In the genomic region with DNA sequence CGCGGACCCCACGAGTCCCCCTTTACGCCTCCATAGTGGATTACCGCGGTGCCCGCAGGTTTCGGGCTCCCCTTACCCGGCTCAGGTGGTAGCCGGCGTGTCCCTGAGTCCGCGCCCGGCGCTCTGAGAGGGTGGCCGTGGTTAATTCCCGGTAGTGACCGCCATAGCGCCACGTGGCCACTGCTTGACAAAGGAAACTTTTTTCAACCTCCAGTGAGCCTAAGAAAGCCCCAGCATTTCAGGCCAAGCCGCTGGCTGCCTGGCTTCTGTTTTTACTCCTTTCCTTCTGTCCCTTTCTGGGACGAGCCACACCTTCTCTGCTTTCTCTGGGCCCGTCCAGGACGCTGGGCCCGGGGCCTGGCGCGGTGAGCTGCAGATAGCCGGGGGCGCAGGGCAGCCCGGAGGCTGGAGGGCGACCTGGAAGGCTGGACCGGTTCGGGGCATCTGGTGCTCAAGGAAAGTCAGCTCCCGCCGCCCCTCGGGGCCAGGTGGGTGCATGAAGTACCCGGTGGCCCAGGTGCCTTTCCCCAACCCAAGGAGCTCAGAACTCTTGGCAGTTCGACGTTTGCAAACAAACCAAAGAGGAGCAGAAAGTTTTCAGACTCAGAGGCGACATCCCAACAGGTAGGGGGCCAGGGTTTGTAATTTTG, we compare ENCODE assay signal across 8 cellular contexts. TPM values are rescaled to one million over a fixed set of nuclear protein-coding genes. Genes with fewer than 3 reads are reported as not detected.
A peak's percentile ranks its signal among the peaks of the same experiment; 100 is the strongest.
DNase-seq lines count a peak whose midpoint lies in the region; ATAC-seq and TF ChIP-seq lines count a peak whose summit lies in the region.

No MANE protein-coding gene starts in this region.

- peak; percentile 24 for DNase-seq in DMS53 treated with DMSO at 0.1 percent for 48 hours (lab: John Stamatoyannopoulos, UW; ENCODE audit: unreplicated experiment)
- DNase-seq in SHP77 treated with DMSO at 0.1 percent for 48 hours (lab: John Stamatoyannopoulos, UW): peak; percentile 28
- DNase-seq in dorsolateral prefrontal cortex: peak in 5 of 10 donors; percentile 46 to 70 (median 61)
- DNase-seq in medulla oblongata (ENCODE audit: extremely low spot score): peak; percentile 62
- no peak for DNase-seq in tibial nerve (ENCODE audit: low spot score in 2 of 2)
- no peak for DNase-seq in GM19240 (ENCODE audit: insufficient read length, low spot score)

- TF ChIP-seq EP300 in tibial nerve (IDR thresholded peaks at IDR 0.05): no peak

- intact Hi-C loops in dorsolateral prefrontal cortex (cut with DNase I): loop anchor here (5.0 to 10.0 kb wide), 3 partner anchors 38 to 224 kb away; a partner anchor contains a TSS

- H3K36me3 ChIP-seq in tibial nerve: no peaks in the 10 kb centered on the region

- TF ChIP-seq CTCF in dorsolateral prefrontal cortex (IDR thresholded peaks at IDR 0.05 in 54 of 56, conservative IDR thresholded peaks at IDR 0.05 in 2 of 56; ENCODE audit: low read depth in 1 of 56, partially characterized antibody in 56 of 56) (no peak), tibial nerve (IDR thresholded peaks at IDR 0.05) (no peak)

- ATAC-seq in GM19463 (IDR thresholded peaks at IDR 0.05; ENCODE audit: unreplicated experiment): peak; percentile 42
- ATAC-seq in HG03520 (IDR thresholded peaks at IDR 0.05; ENCODE audit: unreplicated experiment): peak; percentile 17

- H3K9me3 ChIP-seq in tibial nerve: no peaks in the 10 kb centered on the region

- 4 to 6% methylated on average over 26 to 32 of the region's 40 CpGs for WGBS in tibial nerve, 2 donors

- peak overlapping the region in 57 of 59 donors; percentile 4 to 97 (median 88) for H3K27ac ChIP-seq in dorsolateral prefrontal cortex
- peak overlapping the region; percentile 82 to 95 (median 88) for H3K27ac ChIP-seq in tibial nerve

- H3K4me3 ChIP-seq in dorsolateral prefrontal cortex (peak overlapping the region; percentile 48 to 99 (median 90)), tibial nerve (peak overlapping the region; percentile 77 to 87 (median 82))

- no peaks in the 10 kb centered on the region for H3K27me3 ChIP-seq in dorsolateral prefrontal cortex
- no peaks in the 10 kb centered on the region for H3K27me3 ChIP-seq in tibial nerve

- peaks cover 0 to 51% (median 16%) of the 10 kb centered on the region in 4 donors for H3K4me1 ChIP-seq in tibial nerve

- no peak for TF ChIP-seq POLR2A in tibial nerve (IDR thresholded peaks at IDR 0.05)

RNA-seq across cellular contexts. Expression of a gene that starts 0.5 kb away (rescaled TPM):
- total RNA-seq in dorsolateral prefrontal cortex (100 to 1,000 TPM in 36 of 120 experiments, 10 to 100 TPM in 84; 43.1 to 244 (median 83.2) TPM), tibial nerve (100 to 1,000 TPM in 3 of 4 donors, 10 to 100 TPM in 1; 91.9 to 162 (median 113) TPM)

Comparison
In these comparisons a context has a peak if more than half of its experiments do, and no peak if none do; other contexts are left out.
1. DNase-seq: peak in DMS53 treated with DMSO at 0.1 percent for 48 hours (single experiment), SHP77 treated with DMSO at 0.1 percent for 48 hours (single experiment) and medulla oblongata (single experiment); none in tibial nerve (0 of 2) and GM19240 (single experiment).